Comparison of ENCODE assay signal across 1 cellular context in the genomic region with DNA sequence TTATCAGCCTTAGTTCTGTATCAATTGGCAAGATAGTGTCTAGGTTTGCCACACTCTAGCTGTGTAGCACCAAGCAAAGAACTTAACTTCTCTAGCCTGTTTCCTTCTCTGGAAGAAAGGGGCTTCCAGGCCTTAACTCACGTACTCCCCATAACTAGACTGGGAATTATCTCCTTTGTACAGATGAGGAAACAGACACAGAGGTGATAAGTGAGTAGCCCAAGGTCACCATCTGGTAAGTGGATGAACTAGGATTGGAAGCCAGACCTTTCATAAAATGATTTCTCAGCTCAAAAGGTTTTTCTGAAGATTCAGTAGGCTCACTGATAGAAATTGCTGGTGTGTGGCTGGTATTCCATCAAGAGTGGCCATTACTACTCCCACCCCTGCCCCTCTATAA.
TF ChIP-seq lines count a peak whose summit lies in the region.

No MANE protein-coding gene starts in this region.

TF ChIP-seq in K562, 482 proteins besides CTCF, POLR2A, EP300 and RAD21 (continued from another document and continues in another):
- TF ChIP-seq, protein P1, sequence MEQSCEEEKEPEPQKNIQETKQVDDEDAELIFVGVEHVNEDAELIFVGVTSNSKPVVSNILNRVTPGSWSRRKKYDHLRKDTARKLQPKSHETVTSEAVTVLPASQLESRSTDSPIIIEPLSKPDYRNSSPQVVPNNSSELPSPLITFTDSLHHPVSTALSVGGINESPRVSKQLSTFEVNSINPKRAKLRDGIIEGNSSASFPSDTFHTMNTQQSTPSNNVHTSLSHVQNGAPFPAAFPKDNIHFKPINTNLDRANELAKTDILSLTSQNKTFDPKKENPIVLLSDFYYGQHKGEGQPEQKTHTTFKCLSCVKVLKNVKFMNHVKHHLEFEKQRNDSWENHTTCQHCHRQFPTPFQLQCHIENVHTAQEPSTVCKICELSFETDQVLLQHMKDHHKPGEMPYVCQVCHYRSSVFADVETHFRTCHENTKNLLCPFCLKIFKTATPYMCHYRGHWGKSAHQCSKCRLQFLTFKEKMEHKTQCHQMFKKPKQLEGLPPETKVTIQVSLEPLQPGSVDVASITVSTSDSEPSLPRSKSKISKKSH (CRISPR knock-in tag; IDR thresholded peaks at IDR 0.05) = no peak
- TF ChIP-seq TAL1 (IDR thresholded peaks at IDR 0.05) (peak; percentile 83), CEBPZ (IDR thresholded peaks at IDR 0.05; ENCODE audit: borderline replicate concordance, low read depth, low read length) (no peak), CBX3 (IDR thresholded peaks at IDR 0.05; ENCODE audit: borderline replicate concordance in 1 of 2, low read length in 2 of 2) (no peak), ZNF232 (CRISPR knock-in tag; IDR thresholded peaks at IDR 0.05) (no peak), HDAC8 (tag; IDR thresholded peaks at IDR 0.05) (no peak), DEAF1 (CRISPR knock-in tag; IDR thresholded peaks at IDR 0.05) (no peak), ZNF785 (CRISPR knock-in tag; IDR thresholded peaks at IDR 0.05) (no peak), RBM17 (IDR thresholded peaks at IDR 0.05; ENCODE audit: borderline replicate concordance, low read depth, low read length) (no peak), YY1 (IDR thresholded peaks at IDR 0.05; ENCODE audit: borderline replicate concordance in 1 of 3, control insufficient read depth in 1 of 3, extremely low read depth in 1 of 3, insufficient read depth in 3 of 3, insufficient read length in 1 of 3, insufficient replicate concordance in 2 of 3, low read depth in 1 of 3, low read length in 2 of 3) (no peak), JUN (IDR thresholded peaks at IDR 0.05; ENCODE audit: borderline replicate concordance, low read depth, low read length) (no peak), JUN (CRISPR knock-in tag; IDR thresholded peaks at IDR 0.05; ENCODE audit: borderline replicate concordance) (no peak), ZNF584 (CRISPR knock-in tag; IDR thresholded peaks at IDR 0.05; ENCODE audit: low read depth) (no peak), ARID4B (CRISPR knock-in tag; IDR thresholded peaks at IDR 0.05) (no peak), MAX (CRISPR knock-in tag; IDR thresholded peaks at IDR 0.05) (no peak), ATF6 (CRISPR knock-in tag; IDR thresholded peaks at IDR 0.05) (no peak), CBX8 (IDR thresholded peaks at IDR 0.05; ENCODE audit: borderline replicate concordance, extremely low read depth, low read depth, low read length, poor library complexity, severe bottlenecking) (no peak), THRA (IDR thresholded peaks at IDR 0.05) (no peak), SIN3A (IDR thresholded peaks at IDR 0.05; ENCODE audit: borderline replicate concordance in 2 of 2, control insufficient read depth in 1 of 2, low read depth in 2 of 2, low read length in 2 of 2) (no peak), ATF3 (IDR thresholded peaks at IDR 0.05) (no peak), ATF3 (CRISPR knock-in tag; conservative IDR thresholded peaks at IDR 0.05) (no peak), GATA2 (CRISPR knock-in tag; IDR thresholded peaks at IDR 0.05) (peak; percentile 45; the same call in 1 of the 2 replicates), CBX2 (IDR thresholded peaks at IDR 0.05; ENCODE audit: insufficient read depth, low read length, poor library complexity, severe bottlenecking) (no peak), ZNF77 (CRISPR knock-in tag; IDR thresholded peaks at IDR 0.05) (no peak), PRMT5 (CRISPR knock-in tag; IDR thresholded peaks at IDR 0.05) (no peak), ZNF717 (CRISPR knock-in tag; IDR thresholded peaks at IDR 0.05) (no peak), SMARCB1 (IDR thresholded peaks at IDR 0.05; ENCODE audit: insufficient read length, low read depth) (no peak), ZNF668 (CRISPR knock-in tag; IDR thresholded peaks at IDR 0.05) (no peak), ZKSCAN3 (CRISPR knock-in tag; IDR thresholded peaks at IDR 0.05) (no peak), ZNF277 (CRISPR knock-in tag; IDR thresholded peaks at IDR 0.05; ENCODE audit: borderline replicate concordance) (no peak), NELFE (IDR thresholded peaks at IDR 0.05; ENCODE audit: insufficient read depth, insufficient read length) (no peak), ZNF224 (CRISPR knock-in tag; IDR thresholded peaks at IDR 0.05) (no peak), SLC30A9 (CRISPR knock-in tag; IDR thresholded peaks at IDR 0.05) (no peak), ZNF217 (CRISPR knock-in tag; IDR thresholded peaks at IDR 0.05) (no peak), POLR2AphosphoS5 (IDR thresholded peaks at IDR 0.05; ENCODE audit: control insufficient read depth, insufficient read depth, low read depth, low read length) (peak; percentile 78), ZNF696 (CRISPR knock-in tag; conservative IDR thresholded peaks at IDR 0.05) (no peak)
- TF ChIP-seq, protein P2, sequence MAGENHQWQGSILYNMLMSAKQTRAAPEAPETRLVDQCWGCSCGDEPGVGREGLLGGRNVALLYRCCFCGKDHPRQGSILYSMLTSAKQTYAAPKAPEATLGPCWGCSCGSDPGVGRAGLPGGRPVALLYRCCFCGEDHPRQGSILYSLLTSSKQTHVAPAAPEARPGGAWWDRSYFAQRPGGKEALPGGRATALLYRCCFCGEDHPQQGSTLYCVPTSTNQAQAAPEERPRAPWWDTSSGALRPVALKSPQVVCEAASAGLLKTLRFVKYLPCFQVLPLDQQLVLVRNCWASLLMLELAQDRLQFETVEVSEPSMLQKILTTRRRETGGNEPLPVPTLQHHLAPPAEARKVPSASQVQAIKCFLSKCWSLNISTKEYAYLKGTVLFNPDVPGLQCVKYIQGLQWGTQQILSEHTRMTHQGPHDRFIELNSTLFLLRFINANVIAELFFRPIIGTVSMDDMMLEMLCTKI (IDR thresholded peaks at IDR 0.05; ENCODE audit: partially characterized antibody) = no peak
- TF ChIP-seq, protein P3, sequence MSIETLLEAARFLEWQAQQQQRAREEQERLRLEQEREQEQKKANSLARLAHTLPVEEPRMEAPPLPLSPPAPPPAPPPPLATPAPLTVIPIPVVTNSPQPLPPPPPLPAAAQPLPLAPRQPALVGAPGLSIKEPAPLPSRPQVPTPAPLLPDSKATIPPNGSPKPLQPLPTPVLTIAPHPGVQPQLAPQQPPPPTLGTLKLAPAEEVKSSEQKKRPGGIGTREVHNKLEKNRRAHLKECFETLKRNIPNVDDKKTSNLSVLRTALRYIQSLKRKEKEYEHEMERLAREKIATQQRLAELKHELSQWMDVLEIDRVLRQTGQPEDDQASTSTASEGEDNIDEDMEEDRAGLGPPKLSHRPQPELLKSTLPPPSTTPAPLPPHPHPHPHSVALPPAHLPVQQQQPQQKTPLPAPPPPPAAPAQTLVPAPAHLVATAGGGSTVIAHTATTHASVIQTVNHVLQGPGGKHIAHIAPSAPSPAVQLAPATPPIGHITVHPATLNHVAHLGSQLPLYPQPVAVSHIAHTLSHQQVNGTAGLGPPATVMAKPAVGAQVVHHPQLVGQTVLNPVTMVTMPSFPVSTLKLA (conservative IDR thresholded peaks at IDR 0.05) = no peak
